In the genomic region with DNA sequence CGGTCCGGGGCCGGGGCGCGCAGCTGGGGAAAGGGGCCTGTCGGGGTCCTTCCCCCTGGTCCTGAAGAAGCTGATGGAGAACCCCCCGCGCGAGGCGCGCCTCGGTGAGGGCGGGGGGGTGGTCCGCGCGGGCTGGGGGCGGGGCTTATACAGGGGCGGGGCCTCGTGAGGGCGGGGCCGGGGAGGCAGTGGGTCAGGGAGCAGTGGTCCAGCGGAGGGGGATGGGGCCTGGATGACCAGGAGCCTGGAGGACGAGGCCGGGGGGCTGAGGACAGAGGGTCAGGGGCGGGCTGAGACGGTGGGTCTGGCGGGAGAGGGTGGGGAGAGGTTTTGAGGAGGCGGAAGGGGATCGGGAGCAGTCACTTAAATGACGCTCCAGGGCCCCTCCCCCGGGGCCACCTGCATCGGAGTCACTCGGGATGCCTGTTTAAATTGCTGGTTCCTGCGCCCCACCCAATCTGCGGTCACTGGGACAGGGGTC, we compare ENCODE assay signal across 1 cellular context.
TF ChIP-seq lines count a peak whose summit lies in the region.

No MANE protein-coding gene starts in this region.

TF ChIP-seq in GM12878, 131 proteins besides CTCF, POLR2A, EP300 and RAD21 (continued from another document):
- TF ChIP-seq WRNIP1 (IDR thresholded peaks at IDR 0.05; ENCODE audit: borderline replicate concordance, low read depth, low read length) (no peak), POU2F2 (IDR thresholded peaks at IDR 0.05; ENCODE audit: borderline replicate concordance, low read depth, low read length) (no peak), HDAC2 (IDR thresholded peaks at IDR 0.05) (no peak), BCL11A (IDR thresholded peaks at IDR 0.05; ENCODE audit: low read depth, low read length) (no peak), RFX5 (IDR thresholded peaks at IDR 0.05; ENCODE audit: low read depth, low read length) (no peak), BHLHE40 (IDR thresholded peaks at IDR 0.05; ENCODE audit: borderline replicate concordance in 1 of 2, low read depth in 2 of 2, low read length in 1 of 2) (no peak), CREB1 (IDR thresholded peaks at IDR 0.05; ENCODE audit: low read depth) (no peak), KLF5 (IDR thresholded peaks at IDR 0.05; ENCODE audit: partially characterized antibody) (no peak), HDAC6 (IDR thresholded peaks at IDR 0.05; ENCODE audit: unreplicated experiment) (no peak), MTA2 (IDR thresholded peaks at IDR 0.05; ENCODE audit: low read depth) (no peak), CHD4 (IDR thresholded peaks at IDR 0.05) (no peak), RBBP5 (conservative IDR thresholded peaks at IDR 0.05) (no peak), SIX5 (IDR thresholded peaks at IDR 0.05; ENCODE audit: low read depth, low read length, severe bottlenecking) (no peak), NR2F1 (conservative IDR thresholded peaks at IDR 0.05) (peak; percentile 35; the same call in 1 of the 2 replicates), PRDM15 (CRISPR knock-in tag; IDR thresholded peaks at IDR 0.05) (no peak), SMARCA5 (IDR thresholded peaks at IDR 0.05) (0 out of 2 replicates have a peak, but pooled peaks have one; percentile 88), EZH2 (IDR thresholded peaks at IDR 0.05; ENCODE audit: borderline replicate concordance, control insufficient read depth, low read depth, low read length) (no peak), NR2C2 (IDR thresholded peaks at IDR 0.05; ENCODE audit: borderline replicate concordance, control insufficient read depth, insufficient read length, low read depth) (no peak), ZNF217 (IDR thresholded peaks at IDR 0.05) (no peak), IRF3 (IDR thresholded peaks at IDR 0.05) (no peak), IKZF1 (conservative IDR thresholded peaks at IDR 0.05) (peak; percentile 26; the same call in 1 of the 2 replicates), TAF1 (IDR thresholded peaks at IDR 0.05; ENCODE audit: borderline replicate concordance, low read depth, low read length) (no peak), SUZ12 (IDR thresholded peaks at IDR 0.05; ENCODE audit: unreplicated experiment) (no peak), ASH2L (IDR thresholded peaks at IDR 0.05; ENCODE audit: borderline replicate concordance, low read depth) (no peak), PBX3 (IDR thresholded peaks at IDR 0.05; ENCODE audit: insufficient replicate concordance, low read depth, low read length) (peak; percentile 45)
- TF ChIP-seq, protein P1, sequence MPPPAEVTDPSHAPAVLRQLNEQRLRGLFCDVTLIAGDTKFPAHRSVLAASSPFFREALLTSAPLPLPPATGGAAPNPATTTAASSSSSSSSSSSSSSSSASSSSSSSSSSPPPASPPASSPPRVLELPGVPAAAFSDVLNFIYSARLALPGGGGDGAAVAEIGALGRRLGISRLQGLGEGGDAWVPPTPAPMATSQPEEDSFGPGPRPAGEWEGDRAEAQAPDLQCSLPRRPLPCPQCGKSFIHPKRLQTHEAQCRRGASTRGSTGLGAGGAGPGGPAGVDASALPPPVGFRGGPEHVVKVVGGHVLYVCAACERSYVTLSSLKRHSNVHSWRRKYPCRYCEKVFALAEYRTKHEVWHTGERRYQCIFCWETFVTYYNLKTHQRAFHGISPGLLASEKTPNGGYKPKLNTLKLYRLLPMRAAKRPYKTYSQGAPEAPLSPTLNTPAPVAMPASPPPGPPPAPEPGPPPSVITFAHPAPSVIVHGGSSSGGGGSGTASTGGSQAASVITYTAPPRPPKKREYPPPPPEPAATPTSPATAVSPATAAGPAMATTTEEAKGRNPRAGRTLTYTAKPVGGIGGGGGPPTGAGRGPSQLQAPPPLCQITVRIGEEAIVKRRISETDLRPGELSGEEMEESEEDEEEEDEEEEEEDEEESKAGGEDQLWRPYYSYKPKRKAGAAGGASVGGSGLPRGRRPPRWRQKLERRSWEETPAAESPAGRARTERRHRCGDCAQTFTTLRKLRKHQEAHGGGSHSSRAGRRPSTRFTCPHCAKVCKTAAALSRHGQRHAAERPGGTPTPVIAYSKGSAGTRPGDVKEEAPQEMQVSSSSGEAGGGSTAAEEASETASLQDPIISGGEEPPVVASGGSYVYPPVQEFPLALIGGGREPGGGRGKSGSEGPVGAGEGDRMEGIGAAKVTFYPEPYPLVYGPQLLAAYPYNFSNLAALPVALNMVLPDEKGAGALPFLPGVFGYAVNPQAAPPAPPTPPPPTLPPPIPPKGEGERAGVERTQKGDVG (CRISPR knock-in tag; IDR thresholded peaks at IDR 0.05), result no peak
- TF ChIP-seq, protein P2, sequence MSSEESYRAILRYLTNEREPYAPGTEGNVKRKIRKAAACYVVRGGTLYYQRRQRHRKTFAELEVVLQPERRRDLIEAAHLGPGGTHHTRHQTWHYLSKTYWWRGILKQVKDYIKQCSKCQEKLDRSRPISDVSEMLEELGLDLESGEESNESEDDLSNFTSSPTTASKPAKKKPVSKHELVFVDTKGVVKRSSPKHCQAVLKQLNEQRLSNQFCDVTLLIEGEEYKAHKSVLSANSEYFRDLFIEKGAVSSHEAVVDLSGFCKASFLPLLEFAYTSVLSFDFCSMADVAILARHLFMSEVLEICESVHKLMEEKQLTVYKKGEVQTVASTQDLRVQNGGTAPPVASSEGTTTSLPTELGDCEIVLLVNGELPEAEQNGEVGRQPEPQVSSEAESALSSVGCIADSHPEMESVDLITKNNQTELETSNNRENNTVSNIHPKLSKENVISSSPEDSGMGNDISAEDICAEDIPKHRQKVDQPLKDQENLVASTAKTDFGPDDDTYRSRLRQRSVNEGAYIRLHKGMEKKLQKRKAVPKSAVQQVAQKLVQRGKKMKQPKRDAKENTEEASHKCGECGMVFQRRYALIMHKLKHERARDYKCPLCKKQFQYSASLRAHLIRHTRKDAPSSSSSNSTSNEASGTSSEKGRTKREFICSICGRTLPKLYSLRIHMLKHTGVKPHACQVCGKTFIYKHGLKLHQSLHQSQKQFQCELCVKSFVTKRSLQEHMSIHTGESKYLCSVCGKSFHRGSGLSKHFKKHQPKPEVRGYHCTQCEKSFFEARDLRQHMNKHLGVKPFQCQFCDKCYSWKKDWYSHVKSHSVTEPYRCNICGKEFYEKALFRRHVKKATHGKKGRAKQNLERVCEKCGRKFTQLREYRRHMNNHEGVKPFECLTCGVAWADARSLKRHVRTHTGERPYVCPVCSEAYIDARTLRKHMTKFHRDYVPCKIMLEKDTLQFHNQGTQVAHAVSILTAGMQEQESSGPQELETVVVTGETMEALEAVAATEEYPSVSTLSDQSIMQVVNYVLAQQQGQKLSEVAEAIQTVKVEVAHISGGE (CRISPR knock-in tag; IDR thresholded peaks at IDR 0.05), result no peak
- TF ChIP-seq, protein P3, sequence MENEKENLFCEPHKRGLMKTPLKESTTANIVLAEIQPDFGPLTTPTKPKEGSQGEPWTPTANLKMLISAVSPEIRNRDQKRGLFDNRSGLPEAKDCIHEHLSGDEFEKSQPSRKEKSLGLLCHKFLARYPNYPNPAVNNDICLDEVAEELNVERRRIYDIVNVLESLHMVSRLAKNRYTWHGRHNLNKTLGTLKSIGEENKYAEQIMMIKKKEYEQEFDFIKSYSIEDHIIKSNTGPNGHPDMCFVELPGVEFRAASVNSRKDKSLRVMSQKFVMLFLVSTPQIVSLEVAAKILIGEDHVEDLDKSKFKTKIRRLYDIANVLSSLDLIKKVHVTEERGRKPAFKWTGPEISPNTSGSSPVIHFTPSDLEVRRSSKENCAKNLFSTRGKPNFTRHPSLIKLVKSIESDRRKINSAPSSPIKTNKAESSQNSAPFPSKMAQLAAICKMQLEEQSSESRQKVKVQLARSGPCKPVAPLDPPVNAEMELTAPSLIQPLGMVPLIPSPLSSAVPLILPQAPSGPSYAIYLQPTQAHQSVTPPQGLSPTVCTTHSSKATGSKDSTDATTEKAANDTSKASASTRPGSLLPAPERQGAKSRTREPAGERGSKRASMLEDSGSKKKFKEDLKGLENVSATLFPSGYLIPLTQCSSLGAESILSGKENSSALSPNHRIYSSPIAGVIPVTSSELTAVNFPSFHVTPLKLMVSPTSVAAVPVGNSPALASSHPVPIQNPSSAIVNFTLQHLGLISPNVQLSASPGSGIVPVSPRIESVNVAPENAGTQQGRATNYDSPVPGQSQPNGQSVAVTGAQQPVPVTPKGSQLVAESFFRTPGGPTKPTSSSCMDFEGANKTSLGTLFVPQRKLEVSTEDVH (IDR thresholded peaks at IDR 0.05; ENCODE audit: low read depth, partially characterized antibody), result no peak
- TF ChIP-seq, protein P4, sequence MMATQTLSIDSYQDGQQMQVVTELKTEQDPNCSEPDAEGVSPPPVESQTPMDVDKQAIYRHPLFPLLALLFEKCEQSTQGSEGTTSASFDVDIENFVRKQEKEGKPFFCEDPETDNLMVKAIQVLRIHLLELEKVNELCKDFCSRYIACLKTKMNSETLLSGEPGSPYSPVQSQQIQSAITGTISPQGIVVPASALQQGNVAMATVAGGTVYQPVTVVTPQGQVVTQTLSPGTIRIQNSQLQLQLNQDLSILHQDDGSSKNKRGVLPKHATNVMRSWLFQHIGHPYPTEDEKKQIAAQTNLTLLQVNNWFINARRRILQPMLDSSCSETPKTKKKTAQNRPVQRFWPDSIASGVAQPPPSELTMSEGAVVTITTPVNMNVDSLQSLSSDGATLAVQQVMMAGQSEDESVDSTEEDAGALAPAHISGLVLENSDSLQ (IDR thresholded peaks at IDR 0.05), result peak; percentile 74
